ENCODE assay signal across 1 cellular context in the genomic region with DNA sequence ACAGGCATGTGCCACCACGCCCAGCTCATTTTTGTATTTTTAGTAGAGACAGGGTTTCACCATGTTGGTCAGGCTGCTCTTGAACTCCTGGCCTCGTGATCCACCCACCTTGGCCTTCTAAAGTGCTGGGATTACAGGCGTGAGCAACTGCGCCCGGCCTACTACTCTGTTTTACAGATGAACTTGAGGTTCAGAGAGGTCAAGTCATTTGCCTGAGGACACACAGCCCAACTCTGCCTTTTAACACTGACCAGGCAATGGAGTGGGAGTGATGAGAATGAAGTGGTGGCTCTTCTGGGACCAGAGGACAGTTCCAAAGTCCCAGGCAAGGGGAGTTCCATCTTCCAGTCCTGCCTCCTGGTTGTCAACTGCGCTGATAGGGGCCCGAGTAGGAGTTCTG.
TF ChIP-seq lines count a peak whose summit lies in the region.

No MANE protein-coding gene starts in this region.

TF ChIP-seq in K562, 482 proteins besides CTCF, POLR2A, EP300 and RAD21 (continued from another document):
- TF ChIP-seq, protein P1, sequence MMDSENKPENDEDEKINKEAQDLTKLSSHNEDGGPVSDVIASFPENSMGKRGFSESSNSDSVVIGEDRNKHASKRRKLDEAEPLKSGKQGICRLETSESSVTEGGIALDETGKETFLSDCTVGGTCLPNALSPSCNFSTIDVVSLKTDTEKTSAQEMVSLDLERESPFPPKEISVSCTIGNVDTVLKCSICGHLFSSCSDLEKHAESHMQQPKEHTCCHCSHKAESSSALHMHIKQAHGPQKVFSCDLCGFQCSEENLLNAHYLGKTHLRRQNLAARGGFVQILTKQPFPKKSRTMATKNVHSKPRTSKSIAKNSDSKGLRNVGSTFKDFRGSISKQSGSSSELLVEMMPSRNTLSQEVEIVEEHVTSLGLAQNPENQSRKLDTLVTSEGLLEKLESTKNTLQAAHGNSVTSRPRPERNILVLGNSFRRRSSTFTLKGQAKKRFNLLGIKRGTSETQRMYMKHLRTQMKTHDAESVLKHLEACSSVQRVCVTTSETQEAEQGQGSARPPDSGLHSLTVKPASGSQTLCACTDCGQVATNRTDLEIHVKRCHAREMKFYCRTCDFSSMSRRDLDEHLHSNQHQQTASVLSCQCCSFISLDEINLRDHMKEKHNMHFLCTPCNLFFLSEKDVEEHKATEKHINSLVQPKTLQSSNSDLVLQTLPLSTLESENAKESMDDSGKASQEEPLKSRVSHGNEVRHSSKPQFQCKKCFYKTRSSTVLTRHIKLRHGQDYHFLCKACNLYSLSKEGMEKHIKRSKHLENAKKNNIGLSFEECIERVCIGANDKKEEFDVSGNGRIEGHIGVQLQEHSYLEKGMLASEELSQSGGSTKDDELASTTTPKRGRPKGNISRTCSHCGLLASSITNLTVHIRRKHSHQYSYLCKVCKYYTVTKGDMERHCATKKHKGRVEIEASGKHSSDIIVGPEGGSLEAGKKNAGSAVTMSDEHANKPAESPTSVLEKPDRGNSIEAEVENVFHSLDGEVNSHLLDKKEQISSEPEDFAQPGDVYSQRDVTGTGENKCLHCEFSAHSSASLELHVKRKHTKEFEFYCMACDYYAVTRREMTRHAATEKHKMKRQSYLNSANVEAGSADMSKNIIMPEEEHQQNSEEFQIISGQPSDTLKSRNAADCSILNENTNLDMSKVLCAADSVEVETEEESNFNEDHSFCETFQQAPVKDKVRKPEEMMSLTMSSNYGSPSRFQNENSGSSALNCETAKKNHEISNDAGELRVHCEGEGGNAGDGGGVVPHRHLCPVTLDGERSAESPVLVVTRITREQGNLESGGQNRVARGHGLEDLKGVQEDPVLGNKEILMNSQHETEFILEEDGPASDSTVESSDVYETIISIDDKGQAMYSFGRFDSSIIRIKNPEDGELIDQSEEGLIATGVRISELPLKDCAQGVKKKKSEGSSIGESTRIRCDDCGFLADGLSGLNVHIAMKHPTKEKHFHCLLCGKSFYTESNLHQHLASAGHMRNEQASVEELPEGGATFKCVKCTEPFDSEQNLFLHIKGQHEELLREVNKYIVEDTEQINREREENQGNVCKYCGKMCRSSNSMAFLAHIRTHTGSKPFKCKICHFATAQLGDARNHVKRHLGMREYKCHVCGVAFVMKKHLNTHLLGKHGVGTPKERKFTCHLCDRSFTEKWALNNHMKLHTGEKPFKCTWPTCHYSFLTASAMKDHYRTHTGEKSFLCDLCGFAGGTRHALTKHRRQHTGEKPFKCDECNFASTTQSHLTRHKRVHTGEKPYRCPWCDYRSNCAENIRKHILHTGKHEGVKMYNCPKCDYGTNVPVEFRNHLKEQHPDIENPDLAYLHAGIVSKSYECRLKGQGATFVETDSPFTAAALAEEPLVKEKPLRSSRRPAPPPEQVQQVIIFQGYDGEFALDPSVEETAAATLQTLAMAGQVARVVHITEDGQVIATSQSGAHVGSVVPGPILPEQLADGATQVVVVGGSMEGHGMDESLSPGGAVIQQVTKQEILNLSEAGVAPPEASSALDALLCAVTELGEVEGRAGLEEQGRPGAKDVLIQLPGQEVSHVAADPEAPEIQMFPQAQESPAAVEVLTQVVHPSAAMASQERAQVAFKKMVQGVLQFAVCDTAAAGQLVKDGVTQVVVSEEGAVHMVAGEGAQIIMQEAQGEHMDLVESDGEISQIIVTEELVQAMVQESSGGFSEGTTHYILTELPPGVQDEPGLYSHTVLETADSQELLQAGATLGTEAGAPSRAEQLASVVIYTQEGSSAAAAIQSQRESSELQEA (IDR thresholded peaks at IDR 0.05; ENCODE audit: low read depth), result no peak
- TF ChIP-seq RBM25 (IDR thresholded peaks at IDR 0.05; ENCODE audit: low read depth, low read length, severe bottlenecking) (peak; percentile 78), ZNF253 (CRISPR knock-in tag; conservative IDR thresholded peaks at IDR 0.05) (no peak), ASH1L (IDR thresholded peaks at IDR 0.05; ENCODE audit: borderline replicate concordance, low read depth, partially characterized antibody) (no peak), EWSR1 (IDR thresholded peaks at IDR 0.05; ENCODE audit: borderline replicate concordance, low read depth, partially characterized antibody) (no peak), ZNF717 (CRISPR knock-in tag; IDR thresholded peaks at IDR 0.05) (no peak), BRD9 (IDR thresholded peaks at IDR 0.05; ENCODE audit: low read depth, partially characterized antibody) (peak; percentile 45), ZNF134 (CRISPR knock-in tag; conservative IDR thresholded peaks at IDR 0.05) (no peak), ZBTB7A (IDR thresholded peaks at IDR 0.05; ENCODE audit: borderline replicate concordance, control insufficient read depth, low read depth, low read length) (no peak), HNRNPLL (IDR thresholded peaks at IDR 0.05; ENCODE audit: low read depth, low read length, poor library complexity, severe bottlenecking) (no peak), CEBPG (CRISPR knock-in tag; IDR thresholded peaks at IDR 0.05) (no peak), CEBPG (tag; conservative IDR thresholded peaks at IDR 0.05 in 1 of 2, IDR thresholded peaks at IDR 0.05 in 1 of 2) (no peak), FOXJ2 (tag; IDR thresholded peaks at IDR 0.05) (no peak), SMARCA5 (IDR thresholded peaks at IDR 0.05) (peak; percentile 91), SAFB (IDR thresholded peaks at IDR 0.05; ENCODE audit: borderline replicate concordance, low read depth, low read length) (no peak), BDP1 (IDR thresholded peaks at IDR 0.05; ENCODE audit: insufficient read depth, insufficient read length) (no peak)
- TF ChIP-seq, protein P2, sequence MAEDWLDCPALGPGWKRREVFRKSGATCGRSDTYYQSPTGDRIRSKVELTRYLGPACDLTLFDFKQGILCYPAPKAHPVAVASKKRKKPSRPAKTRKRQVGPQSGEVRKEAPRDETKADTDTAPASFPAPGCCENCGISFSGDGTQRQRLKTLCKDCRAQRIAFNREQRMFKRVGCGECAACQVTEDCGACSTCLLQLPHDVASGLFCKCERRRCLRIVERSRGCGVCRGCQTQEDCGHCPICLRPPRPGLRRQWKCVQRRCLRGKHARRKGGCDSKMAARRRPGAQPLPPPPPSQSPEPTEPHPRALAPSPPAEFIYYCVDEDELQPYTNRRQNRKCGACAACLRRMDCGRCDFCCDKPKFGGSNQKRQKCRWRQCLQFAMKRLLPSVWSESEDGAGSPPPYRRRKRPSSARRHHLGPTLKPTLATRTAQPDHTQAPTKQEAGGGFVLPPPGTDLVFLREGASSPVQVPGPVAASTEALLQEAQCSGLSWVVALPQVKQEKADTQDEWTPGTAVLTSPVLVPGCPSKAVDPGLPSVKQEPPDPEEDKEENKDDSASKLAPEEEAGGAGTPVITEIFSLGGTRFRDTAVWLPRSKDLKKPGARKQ (CRISPR knock-in tag; IDR thresholded peaks at IDR 0.05), result no peak
- TF ChIP-seq, protein P3, sequence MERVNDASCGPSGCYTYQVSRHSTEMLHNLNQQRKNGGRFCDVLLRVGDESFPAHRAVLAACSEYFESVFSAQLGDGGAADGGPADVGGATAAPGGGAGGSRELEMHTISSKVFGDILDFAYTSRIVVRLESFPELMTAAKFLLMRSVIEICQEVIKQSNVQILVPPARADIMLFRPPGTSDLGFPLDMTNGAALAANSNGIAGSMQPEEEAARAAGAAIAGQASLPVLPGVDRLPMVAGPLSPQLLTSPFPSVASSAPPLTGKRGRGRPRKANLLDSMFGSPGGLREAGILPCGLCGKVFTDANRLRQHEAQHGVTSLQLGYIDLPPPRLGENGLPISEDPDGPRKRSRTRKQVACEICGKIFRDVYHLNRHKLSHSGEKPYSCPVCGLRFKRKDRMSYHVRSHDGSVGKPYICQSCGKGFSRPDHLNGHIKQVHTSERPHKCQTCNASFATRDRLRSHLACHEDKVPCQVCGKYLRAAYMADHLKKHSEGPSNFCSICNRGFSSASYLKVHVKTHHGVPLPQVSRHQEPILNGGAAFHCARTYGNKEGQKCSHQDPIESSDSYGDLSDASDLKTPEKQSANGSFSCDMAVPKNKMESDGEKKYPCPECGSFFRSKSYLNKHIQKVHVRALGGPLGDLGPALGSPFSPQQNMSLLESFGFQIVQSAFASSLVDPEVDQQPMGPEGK (CRISPR knock-in tag; IDR thresholded peaks at IDR 0.05; ENCODE audit: borderline replicate concordance), result no peak
- TF ChIP-seq, protein P4, sequence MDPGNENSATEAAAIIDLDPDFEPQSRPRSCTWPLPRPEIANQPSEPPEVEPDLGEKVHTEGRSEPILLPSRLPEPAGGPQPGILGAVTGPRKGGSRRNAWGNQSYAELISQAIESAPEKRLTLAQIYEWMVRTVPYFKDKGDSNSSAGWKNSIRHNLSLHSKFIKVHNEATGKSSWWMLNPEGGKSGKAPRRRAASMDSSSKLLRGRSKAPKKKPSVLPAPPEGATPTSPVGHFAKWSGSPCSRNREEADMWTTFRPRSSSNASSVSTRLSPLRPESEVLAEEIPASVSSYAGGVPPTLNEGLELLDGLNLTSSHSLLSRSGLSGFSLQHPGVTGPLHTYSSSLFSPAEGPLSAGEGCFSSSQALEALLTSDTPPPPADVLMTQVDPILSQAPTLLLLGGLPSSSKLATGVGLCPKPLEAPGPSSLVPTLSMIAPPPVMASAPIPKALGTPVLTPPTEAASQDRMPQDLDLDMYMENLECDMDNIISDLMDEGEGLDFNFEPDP (CRISPR knock-in tag; IDR thresholded peaks at IDR 0.05), result no peak
- TF ChIP-seq, protein P5, sequence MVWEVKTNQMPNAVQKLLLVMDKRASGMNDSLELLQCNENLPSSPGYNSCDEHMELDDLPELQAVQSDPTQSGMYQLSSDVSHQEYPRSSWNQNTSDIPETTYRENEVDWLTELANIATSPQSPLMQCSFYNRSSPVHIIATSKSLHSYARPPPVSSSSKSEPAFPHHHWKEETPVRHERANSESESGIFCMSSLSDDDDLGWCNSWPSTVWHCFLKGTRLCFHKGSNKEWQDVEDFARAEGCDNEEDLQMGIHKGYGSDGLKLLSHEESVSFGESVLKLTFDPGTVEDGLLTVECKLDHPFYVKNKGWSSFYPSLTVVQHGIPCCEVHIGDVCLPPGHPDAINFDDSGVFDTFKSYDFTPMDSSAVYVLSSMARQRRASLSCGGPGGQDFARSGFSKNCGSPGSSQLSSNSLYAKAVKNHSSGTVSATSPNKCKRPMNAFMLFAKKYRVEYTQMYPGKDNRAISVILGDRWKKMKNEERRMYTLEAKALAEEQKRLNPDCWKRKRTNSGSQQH (CRISPR knock-in tag; IDR thresholded peaks at IDR 0.05), result no peak
- TF ChIP-seq, protein P6, sequence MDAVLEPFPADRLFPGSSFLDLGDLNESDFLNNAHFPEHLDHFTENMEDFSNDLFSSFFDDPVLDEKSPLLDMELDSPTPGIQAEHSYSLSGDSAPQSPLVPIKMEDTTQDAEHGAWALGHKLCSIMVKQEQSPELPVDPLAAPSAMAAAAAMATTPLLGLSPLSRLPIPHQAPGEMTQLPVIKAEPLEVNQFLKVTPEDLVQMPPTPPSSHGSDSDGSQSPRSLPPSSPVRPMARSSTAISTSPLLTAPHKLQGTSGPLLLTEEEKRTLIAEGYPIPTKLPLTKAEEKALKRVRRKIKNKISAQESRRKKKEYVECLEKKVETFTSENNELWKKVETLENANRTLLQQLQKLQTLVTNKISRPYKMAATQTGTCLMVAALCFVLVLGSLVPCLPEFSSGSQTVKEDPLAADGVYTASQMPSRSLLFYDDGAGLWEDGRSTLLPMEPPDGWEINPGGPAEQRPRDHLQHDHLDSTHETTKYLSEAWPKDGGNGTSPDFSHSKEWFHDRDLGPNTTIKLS (IDR thresholded peaks at IDR 0.05; ENCODE audit: borderline replicate concordance, low read depth), result no peak
- TF ChIP-seq, protein P7, sequence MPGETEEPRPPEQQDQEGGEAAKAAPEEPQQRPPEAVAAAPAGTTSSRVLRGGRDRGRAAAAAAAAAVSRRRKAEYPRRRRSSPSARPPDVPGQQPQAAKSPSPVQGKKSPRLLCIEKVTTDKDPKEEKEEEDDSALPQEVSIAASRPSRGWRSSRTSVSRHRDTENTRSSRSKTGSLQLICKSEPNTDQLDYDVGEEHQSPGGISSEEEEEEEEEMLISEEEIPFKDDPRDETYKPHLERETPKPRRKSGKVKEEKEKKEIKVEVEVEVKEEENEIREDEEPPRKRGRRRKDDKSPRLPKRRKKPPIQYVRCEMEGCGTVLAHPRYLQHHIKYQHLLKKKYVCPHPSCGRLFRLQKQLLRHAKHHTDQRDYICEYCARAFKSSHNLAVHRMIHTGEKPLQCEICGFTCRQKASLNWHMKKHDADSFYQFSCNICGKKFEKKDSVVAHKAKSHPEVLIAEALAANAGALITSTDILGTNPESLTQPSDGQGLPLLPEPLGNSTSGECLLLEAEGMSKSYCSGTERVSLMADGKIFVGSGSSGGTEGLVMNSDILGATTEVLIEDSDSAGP (CRISPR knock-in tag; IDR thresholded peaks at IDR 0.05), result no peak
